Comparison of ENCODE assay signal across 1 cellular context in the genomic region with DNA sequence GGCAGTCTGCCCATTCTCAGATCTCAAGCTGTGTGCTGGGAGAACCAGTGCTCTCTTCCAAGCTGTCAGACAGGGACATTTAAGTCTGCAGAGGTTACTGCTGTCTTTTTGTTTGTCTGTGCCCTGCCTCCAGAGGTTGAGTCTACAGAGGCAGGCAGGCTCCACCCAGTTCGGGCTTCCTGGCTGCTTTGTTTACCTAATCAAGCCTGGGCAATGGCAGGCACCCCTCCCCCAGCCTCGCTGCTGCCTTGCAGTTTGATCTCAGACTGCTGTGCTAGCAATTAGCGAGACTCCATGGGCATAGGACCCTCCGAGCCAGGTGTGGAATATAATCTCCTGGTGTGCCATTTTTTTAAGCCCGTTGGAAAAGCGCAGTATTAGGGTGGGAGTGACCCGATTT. TPM values are rescaled to one million over a fixed set of nuclear protein-coding genes. Genes with fewer than 3 reads are reported as not detected.
"Had no signal": no experiment of that assay in that cellular context is flagged by ENCODE, and none has a peak within 500 bp of the region (broad histone marks: within the 10 kb centered on the region; RNA-seq: fewer than 3 reads in every experiment).

No MANE protein-coding gene starts in this region.

RNA-seq across cellular contexts. Expression of gene PTGS1, which starts 43.3 kb away (rescaled TPM):
- total RNA-seq: activated CD4-positive, alpha-beta T cell treated with anti-CD3 and anti-CD28 coated beads, Interleukin-2, amount 10 ng/mL, durations not matched to agents 7 days and 5 days had no signal
